In the genomic region with DNA sequence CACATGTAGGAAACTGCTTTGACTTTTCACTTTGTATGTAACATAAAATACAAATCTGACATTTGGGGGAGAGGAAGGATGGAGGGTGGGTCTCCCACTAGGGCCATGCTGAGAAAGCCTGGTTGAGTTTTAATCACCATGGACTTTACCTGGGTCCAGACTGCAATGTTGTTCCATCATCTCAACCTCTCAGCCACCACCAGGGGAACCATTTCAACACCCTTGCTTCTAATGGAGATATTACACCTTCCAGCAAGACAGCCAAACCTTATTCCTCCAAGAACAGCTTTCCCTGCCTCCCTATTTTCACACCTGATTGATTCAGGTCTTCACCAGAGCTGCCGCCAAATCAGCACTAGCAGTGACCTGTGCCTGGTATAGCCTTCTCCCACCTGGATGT, we compare ENCODE assay signal across 1 cellular context.
TF ChIP-seq lines count a peak whose summit lies in the region.

No MANE protein-coding gene starts in this region.

TF ChIP-seq in GM12878, 131 proteins besides CTCF, POLR2A, EP300 and RAD21:
- TF ChIP-seq NBN (IDR thresholded peaks at IDR 0.05) (no peak), KAT2A (conservative IDR thresholded peaks at IDR 0.05; ENCODE audit: control insufficient read depth, low read depth, low read length) (no peak), NRF1 (conservative IDR thresholded peaks at IDR 0.05; ENCODE audit: low read depth, low read length) (no peak)
- TF ChIP-seq, protein P1, sequence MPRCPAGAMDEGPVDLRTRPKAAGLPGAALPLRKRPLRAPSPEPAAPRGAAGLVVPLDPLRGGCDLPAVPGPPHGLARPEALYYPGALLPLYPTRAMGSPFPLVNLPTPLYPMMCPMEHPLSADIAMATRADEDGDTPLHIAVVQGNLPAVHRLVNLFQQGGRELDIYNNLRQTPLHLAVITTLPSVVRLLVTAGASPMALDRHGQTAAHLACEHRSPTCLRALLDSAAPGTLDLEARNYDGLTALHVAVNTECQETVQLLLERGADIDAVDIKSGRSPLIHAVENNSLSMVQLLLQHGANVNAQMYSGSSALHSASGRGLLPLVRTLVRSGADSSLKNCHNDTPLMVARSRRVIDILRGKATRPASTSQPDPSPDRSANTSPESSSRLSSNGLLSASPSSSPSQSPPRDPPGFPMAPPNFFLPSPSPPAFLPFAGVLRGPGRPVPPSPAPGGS (IDR thresholded peaks at IDR 0.05; ENCODE audit: borderline replicate concordance, insufficient read depth, low read depth, low read length, poor library complexity, severe bottlenecking) = no peak
- TF ChIP-seq, protein P2, sequence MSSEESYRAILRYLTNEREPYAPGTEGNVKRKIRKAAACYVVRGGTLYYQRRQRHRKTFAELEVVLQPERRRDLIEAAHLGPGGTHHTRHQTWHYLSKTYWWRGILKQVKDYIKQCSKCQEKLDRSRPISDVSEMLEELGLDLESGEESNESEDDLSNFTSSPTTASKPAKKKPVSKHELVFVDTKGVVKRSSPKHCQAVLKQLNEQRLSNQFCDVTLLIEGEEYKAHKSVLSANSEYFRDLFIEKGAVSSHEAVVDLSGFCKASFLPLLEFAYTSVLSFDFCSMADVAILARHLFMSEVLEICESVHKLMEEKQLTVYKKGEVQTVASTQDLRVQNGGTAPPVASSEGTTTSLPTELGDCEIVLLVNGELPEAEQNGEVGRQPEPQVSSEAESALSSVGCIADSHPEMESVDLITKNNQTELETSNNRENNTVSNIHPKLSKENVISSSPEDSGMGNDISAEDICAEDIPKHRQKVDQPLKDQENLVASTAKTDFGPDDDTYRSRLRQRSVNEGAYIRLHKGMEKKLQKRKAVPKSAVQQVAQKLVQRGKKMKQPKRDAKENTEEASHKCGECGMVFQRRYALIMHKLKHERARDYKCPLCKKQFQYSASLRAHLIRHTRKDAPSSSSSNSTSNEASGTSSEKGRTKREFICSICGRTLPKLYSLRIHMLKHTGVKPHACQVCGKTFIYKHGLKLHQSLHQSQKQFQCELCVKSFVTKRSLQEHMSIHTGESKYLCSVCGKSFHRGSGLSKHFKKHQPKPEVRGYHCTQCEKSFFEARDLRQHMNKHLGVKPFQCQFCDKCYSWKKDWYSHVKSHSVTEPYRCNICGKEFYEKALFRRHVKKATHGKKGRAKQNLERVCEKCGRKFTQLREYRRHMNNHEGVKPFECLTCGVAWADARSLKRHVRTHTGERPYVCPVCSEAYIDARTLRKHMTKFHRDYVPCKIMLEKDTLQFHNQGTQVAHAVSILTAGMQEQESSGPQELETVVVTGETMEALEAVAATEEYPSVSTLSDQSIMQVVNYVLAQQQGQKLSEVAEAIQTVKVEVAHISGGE (CRISPR knock-in tag; IDR thresholded peaks at IDR 0.05) = no peak
- TF ChIP-seq, protein P3, sequence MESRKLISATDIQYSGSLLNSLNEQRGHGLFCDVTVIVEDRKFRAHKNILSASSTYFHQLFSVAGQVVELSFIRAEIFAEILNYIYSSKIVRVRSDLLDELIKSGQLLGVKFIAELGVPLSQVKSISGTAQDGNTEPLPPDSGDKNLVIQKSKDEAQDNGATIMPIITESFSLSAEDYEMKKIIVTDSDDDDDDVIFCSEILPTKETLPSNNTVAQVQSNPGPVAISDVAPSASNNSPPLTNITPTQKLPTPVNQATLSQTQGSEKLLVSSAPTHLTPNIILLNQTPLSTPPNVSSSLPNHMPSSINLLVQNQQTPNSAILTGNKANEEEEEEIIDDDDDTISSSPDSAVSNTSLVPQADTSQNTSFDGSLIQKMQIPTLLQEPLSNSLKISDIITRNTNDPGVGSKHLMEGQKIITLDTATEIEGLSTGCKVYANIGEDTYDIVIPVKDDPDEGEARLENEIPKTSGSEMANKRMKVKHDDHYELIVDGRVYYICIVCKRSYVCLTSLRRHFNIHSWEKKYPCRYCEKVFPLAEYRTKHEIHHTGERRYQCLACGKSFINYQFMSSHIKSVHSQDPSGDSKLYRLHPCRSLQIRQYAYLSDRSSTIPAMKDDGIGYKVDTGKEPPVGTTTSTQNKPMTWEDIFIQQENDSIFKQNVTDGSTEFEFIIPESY (IDR thresholded peaks at IDR 0.05) = no peak
- TF ChIP-seq, protein P4, sequence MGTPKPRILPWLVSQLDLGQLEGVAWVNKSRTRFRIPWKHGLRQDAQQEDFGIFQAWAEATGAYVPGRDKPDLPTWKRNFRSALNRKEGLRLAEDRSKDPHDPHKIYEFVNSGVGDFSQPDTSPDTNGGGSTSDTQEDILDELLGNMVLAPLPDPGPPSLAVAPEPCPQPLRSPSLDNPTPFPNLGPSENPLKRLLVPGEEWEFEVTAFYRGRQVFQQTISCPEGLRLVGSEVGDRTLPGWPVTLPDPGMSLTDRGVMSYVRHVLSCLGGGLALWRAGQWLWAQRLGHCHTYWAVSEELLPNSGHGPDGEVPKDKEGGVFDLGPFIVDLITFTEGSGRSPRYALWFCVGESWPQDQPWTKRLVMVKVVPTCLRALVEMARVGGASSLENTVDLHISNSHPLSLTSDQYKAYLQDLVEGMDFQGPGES (IDR thresholded peaks at IDR 0.05) = no peak
- TF ChIP-seq, protein P5, sequence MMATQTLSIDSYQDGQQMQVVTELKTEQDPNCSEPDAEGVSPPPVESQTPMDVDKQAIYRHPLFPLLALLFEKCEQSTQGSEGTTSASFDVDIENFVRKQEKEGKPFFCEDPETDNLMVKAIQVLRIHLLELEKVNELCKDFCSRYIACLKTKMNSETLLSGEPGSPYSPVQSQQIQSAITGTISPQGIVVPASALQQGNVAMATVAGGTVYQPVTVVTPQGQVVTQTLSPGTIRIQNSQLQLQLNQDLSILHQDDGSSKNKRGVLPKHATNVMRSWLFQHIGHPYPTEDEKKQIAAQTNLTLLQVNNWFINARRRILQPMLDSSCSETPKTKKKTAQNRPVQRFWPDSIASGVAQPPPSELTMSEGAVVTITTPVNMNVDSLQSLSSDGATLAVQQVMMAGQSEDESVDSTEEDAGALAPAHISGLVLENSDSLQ (IDR thresholded peaks at IDR 0.05) = no peak
